In the genomic region with DNA sequence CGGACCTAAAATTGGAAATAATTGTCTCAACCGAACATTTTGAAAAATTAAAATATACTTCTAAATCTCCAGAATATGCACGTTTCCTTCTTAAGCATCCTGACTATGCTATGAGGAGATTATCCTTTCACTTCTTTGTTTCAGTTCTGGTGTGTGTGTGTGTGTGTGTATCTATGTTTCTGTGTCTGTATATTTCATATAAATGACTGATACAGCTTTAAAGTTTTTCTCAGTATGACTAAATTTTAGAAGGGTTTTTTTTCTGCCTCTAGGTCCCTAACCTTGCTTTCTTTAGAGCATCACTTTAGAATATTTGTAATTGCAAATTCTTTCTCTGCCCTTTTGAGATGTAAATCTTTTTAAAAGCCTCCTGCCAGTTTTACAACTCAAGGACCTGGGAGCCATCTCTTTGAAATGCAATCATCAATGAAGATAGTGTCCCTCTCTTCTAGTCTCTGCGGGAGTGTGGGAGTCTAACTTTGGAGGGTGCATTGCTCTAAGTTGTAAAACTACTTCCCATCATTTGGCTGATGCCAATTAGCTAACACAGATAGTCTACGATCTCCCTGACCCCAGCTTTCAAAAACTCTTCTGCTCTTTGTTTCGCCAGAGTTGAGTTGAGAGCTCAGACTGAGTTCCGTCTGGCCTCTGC, we compare ENCODE assay signal across 25 cellular contexts.
DNase-seq lines count a peak whose midpoint lies in the region; ATAC-seq and TF ChIP-seq lines count a peak whose summit lies in the region.
"Had no signal": no experiment of that assay in that cellular context is flagged by ENCODE, and none has a peak within 500 bp of the region (broad histone marks: within the 10 kb centered on the region; RNA-seq: fewer than 3 reads in every experiment).

No MANE protein-coding gene starts in this region.

- H3K79me1 ChIP-seq in trophoblast cell (ENCODE audit: low read length), result no peaks in the 10 kb centered on the region

- H3K27me3 Mint-ChIP-seq in endodermal cell (ENCODE audit: insufficient read depth) (peaks cover 88% of the 10 kb centered on the region), type B pancreatic cell (no peaks in the 10 kb centered on the region)
- H3K27me3 Mint-ChIP-seq: CD4-positive, alpha-beta memory T cell; effector memory CD8-positive, alpha-beta T cell; stimulated activated naive CD8-positive, alpha-beta T cell treated with anti-CD3 and anti-CD28 coated beads, Interleukin-15, Interleukin-2, amounts not matched to agents 100 ng/mL and 50 ng/mL, for 24 hours had no signal

- H3K23ac ChIP-seq in trophoblast cell (ENCODE audit: low read length), result no peak overlapping the region

- peaks cover 11% of the 10 kb centered on the region for H3K36me3 Mint-ChIP-seq in endodermal cell (ENCODE audit: low read depth)
- H3K36me3 Mint-ChIP-seq in type B pancreatic cell, result no peaks in the 10 kb centered on the region
- H3K36me3 Mint-ChIP-seq: CD4-positive, alpha-beta memory T cell; memory B cell had no signal

- H3K9me3 ChIP-seq in endodermal cell (ENCODE audit: control insufficient read depth, low read length) (peaks cover 15% of the 10 kb centered on the region), trophoblast cell (ENCODE audit: insufficient read depth, low read depth, low read length) (peaks cover 3% of the 10 kb centered on the region)
- H3K9me3 ChIP-seq: colonic mucosa, esophagus squamous epithelium, gastroesophageal sphincter, thyroid gland had no signal

- no peak overlapping the region for H3K9ac ChIP-seq in endodermal cell (ENCODE audit: extremely low read depth, low read length, poor library complexity, severe bottlenecking)
- no peak overlapping the region for H3K9ac ChIP-seq in trophoblast cell (ENCODE audit: low read length)

- H3K79me2 ChIP-seq in trophoblast cell (ENCODE audit: control insufficient read depth, insufficient read depth, low read length, poor library complexity), result no peaks in the 10 kb centered on the region

- H2BK12ac ChIP-seq in trophoblast cell (ENCODE audit: low read length), result no peak overlapping the region

- H3K36me3 ChIP-seq in endodermal cell (ENCODE audit: control insufficient read depth, insufficient read depth, low read length) (no peaks in the 10 kb centered on the region), trophoblast cell (ENCODE audit: control insufficient read depth in 1 of 2, insufficient read depth in 2 of 2, low read length in 2 of 2) (no peaks in the 10 kb centered on the region)
- H3K36me3 ChIP-seq: colonic mucosa, esophagus squamous epithelium, gastroesophageal sphincter, thyroid gland had no signal

- H4K8ac ChIP-seq in trophoblast cell (ENCODE audit: low read depth, low read length), result no peak overlapping the region

- ATAC-seq in GM21717 (IDR thresholded peaks at IDR 0.05; ENCODE audit: unreplicated experiment), result peak; percentile 56
- ATAC-seq in HG02973 (IDR thresholded peaks at IDR 0.05; ENCODE audit: unreplicated experiment), result peak; percentile 71
- ATAC-seq in left ventricle myocardium superior, result no peak
- ATAC-seq: effector memory CD8-positive, alpha-beta T cell; gastroesophageal sphincter had no signal

- H3K9me3 Mint-ChIP-seq in endodermal cell, result peaks cover 16% of the 10 kb centered on the region
- peaks cover 10% of the 10 kb centered on the region for H3K9me3 Mint-ChIP-seq in type B pancreatic cell
- H3K9me3 Mint-ChIP-seq: memory B cell had no signal

- WGBS in endodermal cell (ENCODE audit: insufficient coverage in 1 of 2, insufficient read length in 1 of 2), 2 experiments, result 44 to 72% methylated on average over 5 to 7 of the region's 7 CpGs
- WGBS in trophoblast cell (ENCODE audit: extremely low coverage, insufficient coverage, insufficient read length), result no CpG with 5 or more reads among the region's 7 CpGs

- no peak overlapping the region for H3K4me3 Mint-ChIP-seq in endodermal cell
- H3K4me3 Mint-ChIP-seq in type B pancreatic cell, result no peak overlapping the region
- H3K4me3 Mint-ChIP-seq: CD4-positive, alpha-beta memory T cell; effector memory CD8-positive, alpha-beta T cell; memory B cell; stimulated activated naive CD8-positive, alpha-beta T cell treated with anti-CD3 and anti-CD28 coated beads, Interleukin-15, Interleukin-2, amounts not matched to agents 100 ng/mL and 50 ng/mL, for 24 hours had no signal

- no peak overlapping the region for H3K4ac ChIP-seq in trophoblast cell (ENCODE audit: low read depth, low read length)

- no peak overlapping the region for H2AFZ ChIP-seq in trophoblast cell (ENCODE audit: insufficient read depth, low read length, poor library complexity)
- H2AFZ ChIP-seq: PC-9 had no signal

- H3K27ac ChIP-seq in endodermal cell (ENCODE audit: low read depth, low read length) (peak overlapping the region; percentile 34), trophoblast cell (ENCODE audit: low read depth, low read length) (no peak overlapping the region)
- H3K27ac ChIP-seq: colonic mucosa, esophagus squamous epithelium, gastroesophageal sphincter, PC-9, thyroid gland had no signal

- no peak overlapping the region for H3K27ac Mint-ChIP-seq in endodermal cell
- no peak overlapping the region for H3K27ac Mint-ChIP-seq in type B pancreatic cell
- H3K27ac Mint-ChIP-seq: CD4-positive, alpha-beta memory T cell; effector memory CD8-positive, alpha-beta T cell; memory B cell; stimulated activated naive CD8-positive, alpha-beta T cell treated with anti-CD3 and anti-CD28 coated beads, Interleukin-15, Interleukin-2, amounts not matched to agents 100 ng/mL and 50 ng/mL, for 24 hours had no signal

- H2BK120ac ChIP-seq in trophoblast cell (ENCODE audit: insufficient read depth, low read length, poor library complexity), result no peak overlapping the region

- TF ChIP-seq CTCF in endodermal cell (conservative IDR thresholded peaks at IDR 0.05) (no peak), type B pancreatic cell (conservative IDR thresholded peaks at IDR 0.05) (no peak)

- no peak overlapping the region for H2BK5ac ChIP-seq in trophoblast cell (ENCODE audit: low read depth, low read length, poor library complexity)

- H3K18ac ChIP-seq in trophoblast cell (ENCODE audit: low read length), result no peak overlapping the region

- H2AK5ac ChIP-seq in trophoblast cell (ENCODE audit: low read length), result no peak overlapping the region

- H3K27me3 ChIP-seq in endodermal cell (ENCODE audit: control insufficient read depth, insufficient read depth, low read length, poor library complexity, severe bottlenecking), result peaks cover 15% of the 10 kb centered on the region
- no peaks in the 10 kb centered on the region for H3K27me3 ChIP-seq in trophoblast cell (ENCODE audit: insufficient read depth, low read length)
- H3K27me3 ChIP-seq: colonic mucosa, esophagus squamous epithelium, gastroesophageal sphincter, thyroid gland had no signal

- no peak overlapping the region for H3K14ac ChIP-seq in trophoblast cell (ENCODE audit: low read length)

- H3K4me2 ChIP-seq in trophoblast cell (ENCODE audit: low read length), result peak overlapping the region; percentile 18
- H3K4me2 ChIP-seq: PC-9 had no signal

- no peaks in the 10 kb centered on the region for H3K4me1 ChIP-seq in endodermal cell (ENCODE audit: control insufficient read depth, insufficient read depth, low read length)
- H3K4me1 ChIP-seq in trophoblast cell (ENCODE audit: control insufficient read depth in 1 of 2, insufficient read depth in 2 of 2, low read length in 2 of 2), result no peaks in the 10 kb centered on the region
- H3K4me1 ChIP-seq: colonic mucosa, esophagus squamous epithelium, gastroesophageal sphincter, thyroid gland had no signal

- H3K4me1 Mint-ChIP-seq in endodermal cell (no peaks in the 10 kb centered on the region), type B pancreatic cell (ENCODE audit: unreplicated experiment) (no peaks in the 10 kb centered on the region)
- H3K4me1 Mint-ChIP-seq: CD4-positive, alpha-beta memory T cell; memory B cell had no signal

- no peak overlapping the region for H4K12ac ChIP-seq in trophoblast cell (ENCODE audit: low read depth, low read length)

- DNase-seq in endodermal cell (peak; percentile 51), trophoblast cell (no peak), type B pancreatic cell (ENCODE audit: extremely low spot score, unreplicated experiment) (no peak), left ventricle myocardium superior (no peak), cerebellar nuclear complex (lab: John Stamatoyannopoulos, UW) (no peak)
- DNase-seq: activated naive CD4-positive, alpha-beta T cell treated with Interleukin-2 at 50 U/mL for 16 hours; activated T-cell treated with anti-CD3 and anti-CD28 coated beads, Interleukin-2, amount 50 U/mL, for 48 hours; CD4-positive, alpha-beta memory T cell; colonic mucosa; DMS 273 treated with DMSO at 0.1 percent for 48 hours; effector memory CD8-positive, alpha-beta T cell; esophagus squamous epithelium; hypothalamus; NCI-H1092; NCI-H2029; NCI-H446; PC-9; retina; stimulated activated CD4-positive, alpha-beta T cell treated with anti-CD3 and anti-CD28 coated beads, Interleukin-4, amount 100 ng/mL, for 24 hours; thyroid gland had no signal

- no peak overlapping the region for H4K91ac ChIP-seq in trophoblast cell (ENCODE audit: low read depth, low read length)

- no peak overlapping the region for H3K4me3 ChIP-seq in endodermal cell (ENCODE audit: low read length)
- H3K4me3 ChIP-seq in trophoblast cell (ENCODE audit: low read depth, low read length), result no peak overlapping the region
- H3K4me3 ChIP-seq: colonic mucosa, esophagus squamous epithelium, gastroesophageal sphincter, PC-9, thyroid gland had no signal

- intact Hi-C loops in left ventricle myocardium superior (cut with micrococcal nuclease), result no loop called here
